ENCODE assay signal across 8 cellular contexts in genomic region chr1:18922319-18922726, GRCh38. TPM values are rescaled to one million over a fixed set of nuclear protein-coding genes. Genes with fewer than 3 reads are reported as not detected.
DNase-seq lines count a peak whose midpoint lies in the region; ATAC-seq and TF ChIP-seq lines count a peak whose summit lies in the region.

No MANE protein-coding gene starts in this region.

- WGBS in psoas muscle, 3 donors, result 3 to 4% (median 3%) methylated on average over 8 of the region's 8 CpGs

- DNase-seq in GM03348 (ENCODE audit: low spot score) (peak; percentile 94), head of caudate nucleus (peak in 40 of 42 donors; percentile 33 to 87 (median 70)), psoas muscle (peak; percentile 83 to 86), NCI-H526 treated with DMSO at 0.1 percent for 48 hours (lab: John Stamatoyannopoulos, UW) (no peak), cortex of kidney (lab: John Stamatoyannopoulos, UW) (no peak)

- H3K36me3 ChIP-seq in psoas muscle (ENCODE audit: insufficient read depth in 1 of 2, low read depth in 1 of 2), result peaks cover 0 to 6% of the 10 kb centered on the region in 2 donors

- no peaks in the 10 kb centered on the region for H3K27me3 ChIP-seq in psoas muscle (ENCODE audit: insufficient read depth in 3 of 3, low read length in 2 of 3)

- H3K4me1 ChIP-seq in psoas muscle, result peaks cover 36% of the 10 kb centered on the region

- intact Hi-C loops in head of caudate nucleus (cut with DNase I), result no loop called here
- intact Hi-C loops in psoas muscle (cut with DNase I), result loop anchor here in 1 of 2 donors (5.0 kb wide), 1 partner anchor 35 kb away; the partner anchor contains the start of gene IFFO2

- ATAC-seq in psoas muscle (peak; percentile 78 to 86 (median 80)), GM19463 (IDR thresholded peaks at IDR 0.05; ENCODE audit: unreplicated experiment) (no peak), GM21529 (IDR thresholded peaks at IDR 0.05; ENCODE audit: unreplicated experiment) (no peak)

- no peaks in the 10 kb centered on the region for H3K9me3 ChIP-seq in psoas muscle

- peak overlapping the region; percentile 53 for H3K4me3 ChIP-seq in psoas muscle

- no peak for TF ChIP-seq CTCF in VCaP (conservative IDR thresholded peaks at IDR 0.05)
- no peak for TF ChIP-seq CTCF in psoas muscle (IDR thresholded peaks at IDR 0.05)

- peak overlapping the region; percentile 25; the same call in 1 of the 2 replicates for H3K27ac ChIP-seq in VCaP
- peak overlapping the region; percentile 86 for H3K27ac ChIP-seq in psoas muscle

RNA-seq across cellular contexts. Expression of gene ALDH4A1, which starts 20.0 kb away (rescaled TPM):
- 10 to 100 TPM; 31.9 to 81.1 (median 47.0) TPM for total RNA-seq in psoas muscle
- 10 to 100 TPM; 19.5 to 28.6 (median 22.7) TPM for polyA plus RNA-seq in psoas muscle

RNA-seq across cellular contexts. Expression of gene IFFO2, which starts 34.2 kb away (rescaled TPM):
- 10 to 100 TPM in 1 of 4 donors, 1 to 10 TPM in 3; 3.7 to 14.0 (median 6.8) TPM for total RNA-seq in psoas muscle
- polyA plus RNA-seq in psoas muscle, result 1 to 10 TPM in 2 of 3 donors, under 1 TPM in 1; 0.94 to 1.9 (median 1.2) TPM

Comparison
In these comparisons a context has a peak if more than half of its experiments do, and no peak if none do; other contexts are left out.
1. DNase-seq: peak in GM03348 (single experiment), head of caudate nucleus (40 of 42) and psoas muscle (2 of 2); none in NCI-H526 treated with DMSO at 0.1 percent for 48 hours (single experiment) and cortex of kidney (single experiment).
2. ATAC-seq: peak in psoas muscle (4 of 4); none in GM19463 (single experiment) and GM21529 (single experiment).